Comparison of ENCODE assay signal across 9 cellular contexts in genomic region chr3:46866720-46867549, GRCh38. TPM values are rescaled to one million over a fixed set of nuclear protein-coding genes. Genes with fewer than 3 reads are reported as not detected.
A peak's percentile ranks its signal among the peaks of the same experiment; 100 is the strongest.
DNase-seq lines count a peak whose midpoint lies in the region; ATAC-seq and TF ChIP-seq lines count a peak whose summit lies in the region.
"Had no signal": no experiment of that assay in that cellular context is flagged by ENCODE, and none has a peak within 500 bp of the region (broad histone marks: within the 10 kb centered on the region; RNA-seq: fewer than 3 reads in every experiment).

No MANE protein-coding gene starts in this region.

- peak; percentile 92 for TF ChIP-seq RAD21 in Ishikawa (IDR thresholded peaks at IDR 0.05; ENCODE audit: low read depth)

- intact Hi-C loops in mammary epithelial cell (cut with micrococcal nuclease) = loop anchor here (1.0 to 2.0 kb wide), 5 partner anchors 28 to 457 kb away; no protein-coding TSS in a partner anchor

- no peak overlapping the region for H3K27ac ChIP-seq in mammary epithelial cell (ENCODE audit: insufficient read depth, low read depth, low read length)
- H3K27ac ChIP-seq in layer of hippocampus (ENCODE audit: low read depth, low read length) = peak overlapping the region; percentile 71

- DNase-seq in D341Med (ENCODE audit: low spot score) (peak; percentile 82), mammary epithelial cell (peak; percentile 22)
- peak; percentile 69 for DNase-seq in activated CD4-positive, CD25-positive, alpha-beta regulatory T cell treated with anti-CD3 and anti-CD28 coated beads, Interleukin-2, amount 50 U/mL, for 16 hours (ENCODE audit: low read depth, low spot score)
- peak; percentile 87 for DNase-seq in stimulated activated CD4-positive, alpha-beta T cell treated with anti-CD3 and anti-CD28 coated beads, Interleukin-4, amount 100 ng/mL, for 1 hour

- in situ Hi-C loops in mammary epithelial cell (cut with MboI; ENCODE audit: low sequenced_read_pairs in 2 of 2) = no loop called here

- CTCF ChIA-PET in mammary epithelial cell (lab: Charles Lee; ENCODE audit: low non-redundant PET) = interaction anchor here (0.5 kb wide), 1 partner anchor 330 kb away, joined by 4 read pairs; no protein-coding TSS in a partner anchor

- H4K20me1 ChIP-seq in mammary epithelial cell (ENCODE audit: insufficient read depth, low read length) = no peaks in the 10 kb centered on the region

- no peak overlapping the region for H3K4me3 ChIP-seq in mammary epithelial cell (replicated peaks in 1 of 3; ENCODE audit: insufficient read depth in 1 of 3, low read depth in 2 of 3, low read length in 3 of 3)

- dilution Hi-C loops in mammary epithelial cell (cut with HindIII; ENCODE audit: low sequenced_read_pairs) = no loop called here

- H3K9ac ChIP-seq in mammary epithelial cell (ENCODE audit: insufficient read depth, low read length) = no peak overlapping the region

- WGBS in mammary epithelial cell (ENCODE audit: low coverage, missing lambda C conversion rate) = 32% methylated on average over 14 of the region's 15 CpGs

- H3K9me3 ChIP-seq in mammary epithelial cell (replicated peaks; ENCODE audit: insufficient read depth, low read length) = no peaks in the 10 kb centered on the region

- H3K27me3 ChIP-seq in mammary epithelial cell (ENCODE audit: insufficient read depth, low read length) = no peaks in the 10 kb centered on the region
- peaks cover 2% of the 10 kb centered on the region for H3K27me3 ChIP-seq in layer of hippocampus (ENCODE audit: control insufficient read depth, insufficient read depth, low read length)

- no peaks in the 10 kb centered on the region for H3K79me2 ChIP-seq in mammary epithelial cell (ENCODE audit: insufficient read depth, low read length)

- H3K4me2 ChIP-seq in mammary epithelial cell (ENCODE audit: insufficient read depth, low read depth, low read length) = no peak overlapping the region

- no peaks in the 10 kb centered on the region for H3K36me3 ChIP-seq in mammary epithelial cell (ENCODE audit: insufficient read depth, low read length)

- TF ChIP-seq EP300 in Ishikawa (IDR thresholded peaks at IDR 0.05; ENCODE audit: borderline replicate concordance) = no peak

- ATAC-seq in HG02588 (IDR thresholded peaks at IDR 0.05; ENCODE audit: unreplicated experiment) = no peak
- ATAC-seq in GM21619 (IDR thresholded peaks at IDR 0.05; ENCODE audit: unreplicated experiment) = no peak

- BruUV-seq in mammary epithelial cell (replicated peaks; lab: Mats Ljungman, UMichigan) = no TSS peak

- H2AFZ ChIP-seq in mammary epithelial cell (ENCODE audit: low read depth, low read length) = no peak overlapping the region

- H3K4me1 ChIP-seq in mammary epithelial cell (ENCODE audit: insufficient read depth, low read length) = no peaks in the 10 kb centered on the region

- peak; percentile 74 to 95 for TF ChIP-seq CTCF in mammary epithelial cell (conservative IDR thresholded peaks at IDR 0.05 in 1 of 2, IDR thresholded peaks at IDR 0.05 in 1 of 2; ENCODE audit: extremely low read depth in 1 of 2, insufficient read depth in 1 of 2, low read depth in 1 of 2, low read length in 2 of 2)

TF ChIP-seq in Ishikawa, 13 proteins besides CTCF, POLR2A, EP300 and RAD21:
- TF ChIP-seq TAF1 (IDR thresholded peaks at IDR 0.05; ENCODE audit: low read depth) (no peak), USF1 (IDR thresholded peaks at IDR 0.05) (no peak), NFIC (IDR thresholded peaks at IDR 0.05) (no peak), TCF12 (IDR thresholded peaks at IDR 0.05; ENCODE audit: low read depth) (no peak), CREB1 (IDR thresholded peaks at IDR 0.05; ENCODE audit: low read depth) (no peak), CEBPB (IDR thresholded peaks at IDR 0.05) (no peak)

RNA-seq across cellular contexts. Expression of gene MYL3, which starts 3.7 kb away (rescaled TPM):
- not detected for total RNA-seq in mammary epithelial cell
- polyA plus RNA-seq in mammary epithelial cell = not detected
- not detected for polyA minus RNA-seq in mammary epithelial cell
- total RNA-seq: T-helper 2 cell treated with Interferon-gamma antibody and Interleukin-4, amounts not matched to agents 100 ng/mL and 5 ng/mL, for 36 hours had no signal

RNA-seq across cellular contexts. Expression of gene PTH1R, which starts 10.6 kb away (rescaled TPM):
- under 1 TPM in 1 of 2 donors, not detected in 1; 0.33 TPM for total RNA-seq in mammary epithelial cell
- not detected for polyA plus RNA-seq in mammary epithelial cell
- polyA minus RNA-seq in mammary epithelial cell = not detected
- total RNA-seq: T-helper 2 cell treated with Interferon-gamma antibody and Interleukin-4, amounts not matched to agents 100 ng/mL and 5 ng/mL, for 36 hours had no signal

Comparison
In these comparisons a context has a peak if more than half of its experiments do, and no peak if none do; other contexts are left out.
1. DNase-seq: peak in every context shown above with its lines; median percentile 87 in stimulated activated CD4-positive, alpha-beta T cell treated with anti-CD3 and anti-CD28 coated beads, Interleukin-4, amount 100 ng/mL, for 1 hour; 82 in D341Med; 69 in activated CD4-positive, CD25-positive, alpha-beta regulatory T cell treated with anti-CD3 and anti-CD28 coated beads, Interleukin-2, amount 50 U/mL, for 16 hours; 22 in mammary epithelial cell.